1 cellular context compared by ENCODE assay signal in the genomic region with DNA sequence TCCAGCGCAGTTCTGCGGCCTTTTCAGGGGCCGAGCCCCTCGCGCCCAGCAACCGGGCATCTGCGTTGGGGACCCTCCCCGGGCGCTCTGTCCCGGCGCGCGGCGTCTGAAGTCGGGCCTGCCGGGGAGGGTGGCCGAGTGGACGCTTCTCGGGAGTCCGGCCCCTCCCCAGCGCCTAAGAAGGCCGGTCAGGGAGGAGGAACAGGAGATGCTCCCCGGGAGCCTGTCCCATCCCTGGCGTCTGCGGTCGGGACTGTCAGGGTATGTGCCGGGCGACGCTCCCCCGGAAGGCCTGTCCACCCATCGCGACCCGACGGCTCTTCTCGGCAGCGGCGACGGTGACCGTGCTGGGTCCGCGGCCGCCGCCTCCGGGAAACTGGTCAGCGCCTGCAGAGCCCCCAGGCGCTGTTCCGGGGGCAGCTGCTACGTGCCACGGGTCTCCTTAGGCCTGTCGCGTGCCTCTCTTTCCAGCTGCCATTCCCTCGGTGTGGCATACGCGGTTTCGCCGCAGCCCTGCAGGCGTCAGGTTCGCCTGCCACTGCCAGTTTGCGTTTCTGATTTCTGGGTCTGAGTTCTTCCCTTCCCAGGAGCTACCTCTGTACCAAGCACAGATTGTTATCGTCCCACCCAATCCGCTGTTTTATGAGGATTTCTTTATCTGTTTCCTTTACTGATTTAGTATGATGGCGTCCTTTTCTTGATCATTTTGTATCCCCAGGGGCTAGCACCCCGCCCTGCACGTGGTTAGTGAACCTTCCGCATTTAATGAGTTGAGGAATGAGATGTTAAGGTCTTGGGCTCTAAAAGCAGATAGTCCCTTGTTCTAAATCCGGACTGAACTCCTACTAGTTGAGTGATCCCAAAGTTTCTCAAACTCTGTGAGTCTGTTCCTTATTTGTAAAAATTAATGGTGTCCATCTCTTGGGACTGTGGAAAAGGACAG.
TF ChIP-seq lines count a peak whose summit lies in the region.

No MANE protein-coding gene starts in this region.

TF ChIP-seq in HepG2, 621 proteins besides CTCF, POLR2A, EP300 and RAD21 (continued from another document and continues in another):
- TF ChIP-seq, protein P1, sequence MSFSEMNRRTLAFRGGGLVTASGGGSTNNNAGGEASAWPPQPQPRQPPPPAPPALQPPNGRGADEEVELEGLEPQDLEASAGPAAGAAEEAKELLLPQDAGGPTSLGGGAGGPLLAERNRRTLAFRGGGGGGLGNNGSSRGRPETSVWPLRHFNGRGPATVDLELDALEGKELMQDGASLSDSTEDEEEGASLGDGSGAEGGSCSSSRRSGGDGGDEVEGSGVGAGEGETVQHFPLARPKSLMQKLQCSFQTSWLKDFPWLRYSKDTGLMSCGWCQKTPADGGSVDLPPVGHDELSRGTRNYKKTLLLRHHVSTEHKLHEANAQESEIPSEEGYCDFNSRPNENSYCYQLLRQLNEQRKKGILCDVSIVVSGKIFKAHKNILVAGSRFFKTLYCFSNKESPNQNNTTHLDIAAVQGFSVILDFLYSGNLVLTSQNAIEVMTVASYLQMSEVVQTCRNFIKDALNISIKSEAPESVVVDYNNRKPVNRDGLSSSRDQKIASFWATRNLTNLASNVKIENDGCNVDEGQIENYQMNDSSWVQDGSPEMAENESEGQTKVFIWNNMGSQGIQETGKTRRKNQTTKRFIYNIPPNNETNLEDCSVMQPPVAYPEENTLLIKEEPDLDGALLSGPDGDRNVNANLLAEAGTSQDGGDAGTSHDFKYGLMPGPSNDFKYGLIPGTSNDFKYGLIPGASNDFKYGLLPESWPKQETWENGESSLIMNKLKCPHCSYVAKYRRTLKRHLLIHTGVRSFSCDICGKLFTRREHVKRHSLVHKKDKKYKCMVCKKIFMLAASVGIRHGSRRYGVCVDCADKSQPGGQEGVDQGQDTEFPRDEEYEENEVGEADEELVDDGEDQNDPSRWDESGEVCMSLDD (CRISPR knock-in tag; IDR thresholded peaks at IDR 0.05; ENCODE audit: borderline replicate concordance), result no peak
- TF ChIP-seq MED8 (CRISPR knock-in tag; IDR thresholded peaks at IDR 0.05; ENCODE audit: insufficient replicate concordance) (no peak), JDP2 (CRISPR knock-in tag; IDR thresholded peaks at IDR 0.05; ENCODE audit: borderline replicate concordance) (no peak), HNRNPH1 (optimal IDR thresholded peaks at IDR 0.05; ENCODE audit: low read depth, low read length) (no peak), ZNF83 (CRISPR knock-in tag; IDR thresholded peaks at IDR 0.05; ENCODE audit: borderline replicate concordance) (no peak), ZNF253 (CRISPR knock-in tag; IDR thresholded peaks at IDR 0.05; ENCODE audit: borderline replicate concordance) (no peak), GATAD2A (CRISPR knock-in tag; IDR thresholded peaks at IDR 0.05) (no peak), ZKSCAN1 (IDR thresholded peaks at IDR 0.05; ENCODE audit: low read length) (no peak), ZNF207 (IDR thresholded peaks at IDR 0.05; ENCODE audit: borderline replicate concordance) (no peak), ZNF775 (CRISPR knock-in tag; IDR thresholded peaks at IDR 0.05; ENCODE audit: borderline replicate concordance) (no peak), ETV6 (CRISPR knock-in tag; conservative IDR thresholded peaks at IDR 0.05) (no peak; the same call in 1 of the 2 replicates), PRPF4 (IDR thresholded peaks at IDR 0.05; ENCODE audit: low read depth, low read length, poor library complexity, severe bottlenecking) (no peak), MEF2D (CRISPR knock-in tag; IDR thresholded peaks at IDR 0.05) (peak; percentile 86), YY1 (IDR thresholded peaks at IDR 0.05; ENCODE audit: insufficient read depth, insufficient replicate concordance, low read depth, low read length) (peak; percentile 24), ZNF335 (CRISPR knock-in tag; IDR thresholded peaks at IDR 0.05) (no peak), SIX4 (CRISPR knock-in tag; IDR thresholded peaks at IDR 0.05) (no peak), ZNF160 (CRISPR knock-in tag; IDR thresholded peaks at IDR 0.05) (no peak; the same call in 1 of the 2 replicates), ZNF564 (CRISPR knock-in tag; IDR thresholded peaks at IDR 0.05) (0 out of 2 replicates have a peak, but pooled peaks have one; percentile 20), ZNF256 (CRISPR knock-in tag; conservative IDR thresholded peaks at IDR 0.05) (no peak), PCBP2 (optimal IDR thresholded peaks at IDR 0.05; ENCODE audit: low read depth, low read length, poor library complexity, severe bottlenecking) (no peak), ZNF354B (CRISPR knock-in tag; IDR thresholded peaks at IDR 0.05) (no peak), HOXA9 (CRISPR knock-in tag; IDR thresholded peaks at IDR 0.05; ENCODE audit: borderline replicate concordance) (no peak), ZFP36L1 (CRISPR knock-in tag; IDR thresholded peaks at IDR 0.05) (no peak), ZNF30 (CRISPR knock-in tag; IDR thresholded peaks at IDR 0.05) (0 out of 2 replicates have a peak, but pooled peaks have one; percentile 30), TMF1 (CRISPR knock-in tag; IDR thresholded peaks at IDR 0.05; ENCODE audit: low read depth) (no peak; the same call in 1 of the 2 replicates), ZNF660 (CRISPR knock-in tag; IDR thresholded peaks at IDR 0.05; ENCODE audit: borderline replicate concordance, low read depth) (0 out of 2 replicates have a peak, but pooled peaks have one; percentile 46), ZNF558 (CRISPR knock-in tag; IDR thresholded peaks at IDR 0.05; ENCODE audit: borderline replicate concordance) (no peak), ZBTB38 (CRISPR knock-in tag; IDR thresholded peaks at IDR 0.05) (no peak), AKAP8 (CRISPR knock-in tag; IDR thresholded peaks at IDR 0.05) (no peak), ZBTB3 (CRISPR knock-in tag; IDR thresholded peaks at IDR 0.05; ENCODE audit: borderline replicate concordance, low read depth) (no peak), ZFY (CRISPR knock-in tag; IDR thresholded peaks at IDR 0.05) (peak; percentile 90), TAF15 (IDR thresholded peaks at IDR 0.05; ENCODE audit: low read depth, low read length, poor library complexity, severe bottlenecking) (no peak)
- TF ChIP-seq, protein P2, sequence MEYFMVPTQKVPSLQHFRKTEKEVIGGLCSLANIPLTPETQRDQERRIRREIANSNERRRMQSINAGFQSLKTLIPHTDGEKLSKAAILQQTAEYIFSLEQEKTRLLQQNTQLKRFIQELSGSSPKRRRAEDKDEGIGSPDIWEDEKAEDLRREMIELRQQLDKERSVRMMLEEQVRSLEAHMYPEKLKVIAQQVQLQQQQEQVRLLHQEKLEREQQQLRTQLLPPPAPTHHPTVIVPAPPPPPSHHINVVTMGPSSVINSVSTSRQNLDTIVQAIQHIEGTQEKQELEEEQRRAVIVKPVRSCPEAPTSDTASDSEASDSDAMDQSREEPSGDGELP (IDR thresholded peaks at IDR 0.05; ENCODE audit: borderline replicate concordance, low read depth), result no peak
- TF ChIP-seq, protein P3, sequence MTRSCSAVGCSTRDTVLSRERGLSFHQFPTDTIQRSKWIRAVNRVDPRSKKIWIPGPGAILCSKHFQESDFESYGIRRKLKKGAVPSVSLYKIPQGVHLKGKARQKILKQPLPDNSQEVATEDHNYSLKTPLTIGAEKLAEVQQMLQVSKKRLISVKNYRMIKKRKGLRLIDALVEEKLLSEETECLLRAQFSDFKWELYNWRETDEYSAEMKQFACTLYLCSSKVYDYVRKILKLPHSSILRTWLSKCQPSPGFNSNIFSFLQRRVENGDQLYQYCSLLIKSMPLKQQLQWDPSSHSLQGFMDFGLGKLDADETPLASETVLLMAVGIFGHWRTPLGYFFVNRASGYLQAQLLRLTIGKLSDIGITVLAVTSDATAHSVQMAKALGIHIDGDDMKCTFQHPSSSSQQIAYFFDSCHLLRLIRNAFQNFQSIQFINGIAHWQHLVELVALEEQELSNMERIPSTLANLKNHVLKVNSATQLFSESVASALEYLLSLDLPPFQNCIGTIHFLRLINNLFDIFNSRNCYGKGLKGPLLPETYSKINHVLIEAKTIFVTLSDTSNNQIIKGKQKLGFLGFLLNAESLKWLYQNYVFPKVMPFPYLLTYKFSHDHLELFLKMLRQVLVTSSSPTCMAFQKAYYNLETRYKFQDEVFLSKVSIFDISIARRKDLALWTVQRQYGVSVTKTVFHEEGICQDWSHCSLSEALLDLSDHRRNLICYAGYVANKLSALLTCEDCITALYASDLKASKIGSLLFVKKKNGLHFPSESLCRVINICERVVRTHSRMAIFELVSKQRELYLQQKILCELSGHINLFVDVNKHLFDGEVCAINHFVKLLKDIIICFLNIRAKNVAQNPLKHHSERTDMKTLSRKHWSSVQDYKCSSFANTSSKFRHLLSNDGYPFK (CRISPR knock-in tag; IDR thresholded peaks at IDR 0.05; ENCODE audit: borderline replicate concordance), result peak; percentile 90; the same call in 1 of the 2 replicates
- TF ChIP-seq, protein P4, sequence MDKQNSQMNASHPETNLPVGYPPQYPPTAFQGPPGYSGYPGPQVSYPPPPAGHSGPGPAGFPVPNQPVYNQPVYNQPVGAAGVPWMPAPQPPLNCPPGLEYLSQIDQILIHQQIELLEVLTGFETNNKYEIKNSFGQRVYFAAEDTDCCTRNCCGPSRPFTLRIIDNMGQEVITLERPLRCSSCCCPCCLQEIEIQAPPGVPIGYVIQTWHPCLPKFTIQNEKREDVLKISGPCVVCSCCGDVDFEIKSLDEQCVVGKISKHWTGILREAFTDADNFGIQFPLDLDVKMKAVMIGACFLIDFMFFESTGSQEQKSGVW (CRISPR knock-in tag; IDR thresholded peaks at IDR 0.05; ENCODE audit: borderline replicate concordance), result no peak
- TF ChIP-seq, protein P5, sequence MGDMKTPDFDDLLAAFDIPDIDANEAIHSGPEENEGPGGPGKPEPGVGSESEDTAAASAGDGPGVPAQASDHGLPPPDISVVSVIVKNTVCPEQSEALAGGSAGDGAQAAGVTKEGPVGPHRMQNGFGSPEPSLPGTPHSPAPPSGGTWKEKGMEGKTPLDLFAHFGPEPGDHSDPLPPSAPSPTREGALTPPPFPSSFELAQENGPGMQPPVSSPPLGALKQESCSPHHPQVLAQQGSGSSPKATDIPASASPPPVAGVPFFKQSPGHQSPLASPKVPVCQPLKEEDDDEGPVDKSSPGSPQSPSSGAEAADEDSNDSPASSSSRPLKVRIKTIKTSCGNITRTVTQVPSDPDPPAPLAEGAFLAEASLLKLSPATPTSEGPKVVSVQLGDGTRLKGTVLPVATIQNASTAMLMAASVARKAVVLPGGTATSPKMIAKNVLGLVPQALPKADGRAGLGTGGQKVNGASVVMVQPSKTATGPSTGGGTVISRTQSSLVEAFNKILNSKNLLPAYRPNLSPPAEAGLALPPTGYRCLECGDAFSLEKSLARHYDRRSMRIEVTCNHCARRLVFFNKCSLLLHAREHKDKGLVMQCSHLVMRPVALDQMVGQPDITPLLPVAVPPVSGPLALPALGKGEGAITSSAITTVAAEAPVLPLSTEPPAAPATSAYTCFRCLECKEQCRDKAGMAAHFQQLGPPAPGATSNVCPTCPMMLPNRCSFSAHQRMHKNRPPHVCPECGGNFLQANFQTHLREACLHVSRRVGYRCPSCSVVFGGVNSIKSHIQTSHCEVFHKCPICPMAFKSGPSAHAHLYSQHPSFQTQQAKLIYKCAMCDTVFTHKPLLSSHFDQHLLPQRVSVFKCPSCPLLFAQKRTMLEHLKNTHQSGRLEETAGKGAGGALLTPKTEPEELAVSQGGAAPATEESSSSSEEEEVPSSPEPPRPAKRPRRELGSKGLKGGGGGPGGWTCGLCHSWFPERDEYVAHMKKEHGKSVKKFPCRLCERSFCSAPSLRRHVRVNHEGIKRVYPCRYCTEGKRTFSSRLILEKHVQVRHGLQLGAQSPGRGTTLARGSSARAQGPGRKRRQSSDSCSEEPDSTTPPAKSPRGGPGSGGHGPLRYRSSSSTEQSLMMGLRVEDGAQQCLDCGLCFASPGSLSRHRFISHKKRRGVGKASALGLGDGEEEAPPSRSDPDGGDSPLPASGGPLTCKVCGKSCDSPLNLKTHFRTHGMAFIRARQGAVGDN (CRISPR knock-in tag; IDR thresholded peaks at IDR 0.05), result peak; percentile 95
- TF ChIP-seq, protein P6, sequence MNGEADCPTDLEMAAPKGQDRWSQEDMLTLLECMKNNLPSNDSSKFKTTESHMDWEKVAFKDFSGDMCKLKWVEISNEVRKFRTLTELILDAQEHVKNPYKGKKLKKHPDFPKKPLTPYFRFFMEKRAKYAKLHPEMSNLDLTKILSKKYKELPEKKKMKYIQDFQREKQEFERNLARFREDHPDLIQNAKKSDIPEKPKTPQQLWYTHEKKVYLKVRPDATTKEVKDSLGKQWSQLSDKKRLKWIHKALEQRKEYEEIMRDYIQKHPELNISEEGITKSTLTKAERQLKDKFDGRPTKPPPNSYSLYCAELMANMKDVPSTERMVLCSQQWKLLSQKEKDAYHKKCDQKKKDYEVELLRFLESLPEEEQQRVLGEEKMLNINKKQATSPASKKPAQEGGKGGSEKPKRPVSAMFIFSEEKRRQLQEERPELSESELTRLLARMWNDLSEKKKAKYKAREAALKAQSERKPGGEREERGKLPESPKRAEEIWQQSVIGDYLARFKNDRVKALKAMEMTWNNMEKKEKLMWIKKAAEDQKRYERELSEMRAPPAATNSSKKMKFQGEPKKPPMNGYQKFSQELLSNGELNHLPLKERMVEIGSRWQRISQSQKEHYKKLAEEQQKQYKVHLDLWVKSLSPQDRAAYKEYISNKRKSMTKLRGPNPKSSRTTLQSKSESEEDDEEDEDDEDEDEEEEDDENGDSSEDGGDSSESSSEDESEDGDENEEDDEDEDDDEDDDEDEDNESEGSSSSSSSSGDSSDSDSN (CRISPR knock-in tag; IDR thresholded peaks at IDR 0.05), result peak; percentile 94
- TF ChIP-seq, protein P7, sequence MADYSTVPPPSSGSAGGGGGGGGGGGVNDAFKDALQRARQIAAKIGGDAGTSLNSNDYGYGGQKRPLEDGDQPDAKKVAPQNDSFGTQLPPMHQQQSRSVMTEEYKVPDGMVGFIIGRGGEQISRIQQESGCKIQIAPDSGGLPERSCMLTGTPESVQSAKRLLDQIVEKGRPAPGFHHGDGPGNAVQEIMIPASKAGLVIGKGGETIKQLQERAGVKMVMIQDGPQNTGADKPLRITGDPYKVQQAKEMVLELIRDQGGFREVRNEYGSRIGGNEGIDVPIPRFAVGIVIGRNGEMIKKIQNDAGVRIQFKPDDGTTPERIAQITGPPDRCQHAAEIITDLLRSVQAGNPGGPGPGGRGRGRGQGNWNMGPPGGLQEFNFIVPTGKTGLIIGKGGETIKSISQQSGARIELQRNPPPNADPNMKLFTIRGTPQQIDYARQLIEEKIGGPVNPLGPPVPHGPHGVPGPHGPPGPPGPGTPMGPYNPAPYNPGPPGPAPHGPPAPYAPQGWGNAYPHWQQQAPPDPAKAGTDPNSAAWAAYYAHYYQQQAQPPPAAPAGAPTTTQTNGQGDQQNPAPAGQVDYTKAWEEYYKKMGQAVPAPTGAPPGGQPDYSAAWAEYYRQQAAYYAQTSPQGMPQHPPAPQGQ (CRISPR knock-in tag; IDR thresholded peaks at IDR 0.05; ENCODE audit: borderline replicate concordance), result no peak
- TF ChIP-seq, protein P8, sequence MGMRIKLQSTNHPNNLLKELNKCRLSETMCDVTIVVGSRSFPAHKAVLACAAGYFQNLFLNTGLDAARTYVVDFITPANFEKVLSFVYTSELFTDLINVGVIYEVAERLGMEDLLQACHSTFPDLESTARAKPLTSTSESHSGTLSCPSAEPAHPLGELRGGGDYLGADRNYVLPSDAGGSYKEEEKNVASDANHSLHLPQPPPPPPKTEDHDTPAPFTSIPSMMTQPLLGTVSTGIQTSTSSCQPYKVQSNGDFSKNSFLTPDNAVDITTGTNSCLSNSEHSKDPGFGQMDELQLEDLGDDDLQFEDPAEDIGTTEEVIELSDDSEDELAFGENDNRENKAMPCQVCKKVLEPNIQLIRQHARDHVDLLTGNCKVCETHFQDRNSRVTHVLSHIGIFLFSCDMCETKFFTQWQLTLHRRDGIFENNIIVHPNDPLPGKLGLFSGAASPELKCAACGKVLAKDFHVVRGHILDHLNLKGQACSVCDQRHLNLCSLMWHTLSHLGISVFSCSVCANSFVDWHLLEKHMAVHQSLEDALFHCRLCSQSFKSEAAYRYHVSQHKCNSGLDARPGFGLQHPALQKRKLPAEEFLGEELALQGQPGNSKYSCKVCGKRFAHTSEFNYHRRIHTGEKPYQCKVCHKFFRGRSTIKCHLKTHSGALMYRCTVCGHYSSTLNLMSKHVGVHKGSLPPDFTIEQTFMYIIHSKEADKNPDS (CRISPR knock-in tag; IDR thresholded peaks at IDR 0.05), result no peak
